15 cellular contexts compared by ENCODE assay signal in the genomic region with DNA sequence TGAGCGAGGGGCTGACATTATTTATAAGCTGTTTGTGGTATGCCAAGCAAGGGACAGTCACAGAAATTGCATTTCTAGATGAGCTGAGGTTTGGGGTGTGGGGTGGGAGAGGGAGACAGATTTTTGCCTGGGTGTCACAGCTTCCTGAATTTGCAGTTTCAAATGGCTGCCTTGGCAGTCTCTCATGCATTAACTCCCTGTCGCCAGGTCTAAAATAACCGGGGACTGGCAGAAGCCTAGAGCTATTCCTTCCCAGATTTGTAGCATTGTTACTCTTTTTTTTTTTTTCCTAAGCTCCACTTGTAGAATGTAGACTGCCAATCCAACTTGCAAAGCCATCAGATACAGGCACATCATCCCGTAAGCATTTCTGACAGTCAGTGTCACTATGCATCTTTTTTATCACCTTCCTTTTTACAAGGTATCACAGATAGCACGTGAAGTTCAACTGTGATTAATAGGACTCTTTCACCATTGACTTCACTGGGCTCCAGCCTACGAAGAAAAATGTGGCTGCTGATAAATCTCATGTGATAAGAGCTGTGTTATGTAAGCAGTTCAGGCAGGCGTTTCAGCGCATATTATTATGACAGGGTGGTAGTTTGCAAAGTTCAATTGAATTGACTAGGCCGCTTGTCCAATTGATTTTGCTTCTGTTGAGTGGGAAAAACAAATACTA.
"Had no signal": no experiment of that assay in that cellular context is flagged by ENCODE, and none has a peak within 500 bp of the region (broad histone marks: within the 10 kb centered on the region; RNA-seq: fewer than 3 reads in every experiment).

No MANE protein-coding gene starts in this region.

- H3K4me3 ChIP-seq: colonic mucosa, uterus had no signal

- H3K27ac Mint-ChIP-seq: activated CD4-positive, alpha-beta memory T cell treated with anti-CD3 and anti-CD28 coated beads for 36 hours; activated naive CD8-positive, alpha-beta T cell treated with anti-CD3 and anti-CD28 coated beads for 36 hours; activated T-cell treated with anti-CD3 and anti-CD28 coated beads, Interleukin-2, amount 50 U/mL, for 72 hours; memory B cell; nephron progenitor cell; stimulated activated naive CD8-positive, alpha-beta T cell treated with anti-CD3 and anti-CD28 coated beads, Interleukin-15, amount 100 ng/mL, for 72 hours; T-cell had no signal

- H3K27me3 ChIP-seq: colonic mucosa, uterus had no signal

- H3K36me3 Mint-ChIP-seq: activated naive CD8-positive, alpha-beta T cell treated with anti-CD3 and anti-CD28 coated beads for 36 hours; T-cell had no signal

- H3K4me1 Mint-ChIP-seq: activated naive CD8-positive, alpha-beta T cell treated with anti-CD3 and anti-CD28 coated beads for 36 hours; memory B cell; stimulated activated naive CD8-positive, alpha-beta T cell treated with anti-CD3 and anti-CD28 coated beads, Interleukin-15, amount 100 ng/mL, for 72 hours; T-cell had no signal

- H3K9me3 ChIP-seq: colonic mucosa, uterus had no signal

- H3K4me3 Mint-ChIP-seq: activated CD4-positive, alpha-beta memory T cell treated with anti-CD3 and anti-CD28 coated beads for 36 hours; activated naive CD8-positive, alpha-beta T cell treated with anti-CD3 and anti-CD28 coated beads for 36 hours; activated T-cell treated with anti-CD3 and anti-CD28 coated beads, Interleukin-2, amount 50 U/mL, for 72 hours; memory B cell; nephron progenitor cell; stimulated activated naive CD8-positive, alpha-beta T cell treated with anti-CD3 and anti-CD28 coated beads, Interleukin-15, amount 100 ng/mL, for 72 hours; T-cell had no signal

- DNase-seq: activated CD4-positive, alpha-beta memory T cell treated with anti-CD3 and anti-CD28 coated beads for 36 hours; activated CD4-positive, alpha-beta T cell treated with anti-CD3 and anti-CD28 coated beads for 1 hour; activated gamma-delta T cell treated with Interleukin-2 at 50 U/mL for 16 hours; activated naive CD8-positive, alpha-beta T cell treated with anti-CD3 and anti-CD28 coated beads for 36 hours; activated T-cell treated with anti-CD3 and anti-CD28 coated beads, Interleukin-2, amount 50 U/mL, for 72 hours; colonic mucosa; effector CD4-positive, alpha-beta T cell; hypothalamus; nephron progenitor cell; stimulated activated CD4-positive, alpha-beta T cell treated with anti-CD3 and anti-CD28 coated beads, Interleukin-4, amount 100 ng/mL, for 4 hours; stimulated activated naive CD8-positive, alpha-beta T cell treated with anti-CD3 and anti-CD28 coated beads, Interleukin-15, amount 100 ng/mL, for 72 hours; T-cell; T1000; uterus had no signal

- H3K36me3 ChIP-seq: colonic mucosa, uterus had no signal

- H3K27ac ChIP-seq: colonic mucosa, uterus had no signal

- H3K4me1 ChIP-seq: colonic mucosa, uterus had no signal

- ATAC-seq: activated T-cell treated with anti-CD3 and anti-CD28 coated beads, Interleukin-2, amount 50 U/mL, for 72 hours; stimulated activated naive CD8-positive, alpha-beta T cell treated with anti-CD3 and anti-CD28 coated beads, Interleukin-15, amount 100 ng/mL, for 72 hours; T-cell had no signal
